ENCODE assay signal across 8 cellular contexts in the genomic region with DNA sequence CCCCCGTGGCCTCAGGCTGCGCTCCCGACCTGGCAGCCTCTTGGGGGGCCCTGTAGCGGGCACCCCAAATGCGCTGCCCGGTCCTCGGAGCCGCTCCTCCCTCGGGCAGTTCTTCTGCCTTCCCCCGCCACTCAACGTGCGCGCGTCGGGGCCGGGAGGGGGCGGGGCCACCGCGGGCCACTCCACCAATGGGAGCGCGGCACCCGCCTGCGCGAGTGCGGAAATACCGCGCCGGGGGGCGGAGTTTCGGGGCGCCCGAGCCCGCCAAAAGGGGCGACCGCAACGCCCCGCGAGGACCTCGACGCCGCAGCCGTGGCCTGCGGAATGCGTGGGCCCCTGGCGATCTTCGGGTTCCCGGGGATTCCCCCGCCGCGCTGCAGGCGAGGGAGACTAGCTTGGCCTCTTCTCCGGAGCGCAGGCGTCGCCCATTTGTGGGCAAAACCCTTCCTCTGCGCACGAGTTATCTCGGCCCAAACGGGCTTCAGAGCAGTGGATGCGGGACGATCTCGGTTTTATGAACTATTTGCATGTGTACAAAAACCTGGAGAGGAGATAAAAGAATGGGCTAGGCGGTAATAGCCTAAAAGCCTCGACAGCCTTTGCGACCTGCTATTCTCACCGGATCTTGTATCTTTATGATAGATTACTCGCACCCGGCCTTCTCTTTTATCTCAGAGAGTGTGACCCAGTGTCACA. TPM values are rescaled to one million over a fixed set of nuclear protein-coding genes. Genes with fewer than 3 reads are reported as not detected.
DNase-seq lines count a peak whose midpoint lies in the region; ATAC-seq and TF ChIP-seq lines count a peak whose summit lies in the region.

A gene with protein sequence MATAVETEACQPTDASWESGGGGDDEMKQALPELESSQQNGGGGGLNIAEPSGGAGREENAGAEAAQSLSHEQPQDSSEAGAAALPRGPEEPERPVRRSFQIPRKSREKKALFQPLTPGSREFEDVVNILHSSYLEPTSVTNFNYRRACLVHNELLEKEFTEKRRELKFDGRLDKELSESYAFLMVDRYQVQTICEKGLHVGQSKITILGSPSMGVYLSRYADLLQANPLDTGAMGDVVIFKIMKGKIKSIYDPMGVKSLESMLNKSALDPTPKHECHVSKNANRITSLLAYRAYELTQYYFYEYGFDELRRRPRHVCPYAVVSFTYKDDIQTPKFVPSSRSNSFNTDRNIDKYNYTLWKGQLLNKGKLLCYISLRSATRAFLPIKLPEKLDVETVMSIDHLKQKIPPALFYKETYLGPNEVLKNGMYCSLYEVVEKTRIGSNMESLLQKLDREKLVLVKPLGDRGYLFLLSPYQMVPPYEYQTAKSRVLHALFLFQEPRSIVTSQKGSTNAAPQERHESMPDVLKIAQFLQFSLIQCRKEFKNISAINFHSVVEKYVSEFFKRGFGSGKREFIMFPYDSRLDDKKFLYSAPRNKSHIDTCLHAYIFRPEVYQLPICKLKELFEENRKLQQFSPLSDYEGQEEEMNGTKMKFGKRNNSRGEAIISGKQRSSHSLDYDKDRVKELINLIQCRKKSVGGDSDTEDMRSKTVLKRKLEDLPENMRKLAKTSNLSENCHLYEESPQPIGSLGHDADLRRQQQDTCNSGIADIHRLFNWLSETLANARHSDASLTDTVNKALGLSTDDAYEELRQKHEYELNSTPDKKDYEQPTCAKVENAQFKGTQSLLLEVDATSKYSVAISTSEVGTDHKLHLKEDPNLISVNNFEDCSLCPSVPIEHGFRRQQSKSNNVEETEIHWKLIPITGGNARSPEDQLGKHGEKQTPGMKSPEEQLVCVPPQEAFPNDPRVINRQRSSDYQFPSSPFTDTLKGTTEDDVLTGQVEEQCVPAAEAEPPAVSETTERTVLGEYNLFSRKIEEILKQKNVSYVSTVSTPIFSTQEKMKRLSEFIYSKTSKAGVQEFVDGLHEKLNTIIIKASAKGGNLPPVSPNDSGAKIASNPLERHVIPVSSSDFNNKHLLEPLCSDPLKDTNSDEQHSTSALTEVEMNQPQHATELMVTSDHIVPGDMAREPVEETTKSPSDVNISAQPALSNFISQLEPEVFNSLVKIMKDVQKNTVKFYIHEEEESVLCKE (N-terminal part only) (minus strand): TSS at position 144 of the 696 bp plus-strand sequence. CDS start 259 bp downstream, outside the sequence.

- H3K9me3 ChIP-seq in ectodermal cell (ENCODE audit: control insufficient read depth, low read length) = peaks cover 3% of the 10 kb centered on the region
- H3K9me3 ChIP-seq in lung (ENCODE audit: control insufficient read depth in 2 of 2, insufficient read depth in 1 of 2, low read length in 1 of 2) = peaks cover 0 to 2% of the 10 kb centered on the region in 2 donors

- DNase-seq in AG20443 (ENCODE audit: low spot score) (peak; percentile 98), NCI-H774 (lab: John Stamatoyannopoulos, UW) (peak; percentile 58), lung (ENCODE audit: low spot score) (peak; percentile 83)
- peak; percentile 63 to 79 for DNase-seq in activated CD8-positive, alpha-beta memory T cell treated with anti-CD3 and anti-CD28 coated beads for 1 hour (ENCODE audit: extremely low read depth in 1 of 2, low read depth in 1 of 2)
- peak; percentile 74 to 86 (median 75) for DNase-seq in stimulated activated CD4-positive, alpha-beta T cell treated with anti-CD3 and anti-CD28 coated beads, TNF-alpha, amount 100 ng/mL, for 24 hours (ENCODE audit: low read depth in 3 of 3)

- no peaks in the 10 kb centered on the region for H3K36me3 ChIP-seq in ectodermal cell (ENCODE audit: control insufficient read depth, insufficient read depth, low read length)
- no peaks in the 10 kb centered on the region for H3K36me3 ChIP-seq in lung (ENCODE audit: control insufficient read depth in 2 of 2, insufficient read depth in 2 of 2, low read length in 2 of 2)

- ATAC-seq in GM18870 (IDR thresholded peaks at IDR 0.05; ENCODE audit: unreplicated experiment) (peak; percentile 46), HG03135 (IDR thresholded peaks at IDR 0.05; ENCODE audit: unreplicated experiment) (peak; percentile 81), lung (ENCODE audit: insufficient read depth, low FRiP score) (peak; percentile 95)

- WGBS in ectodermal cell, 2 experiments = 31% methylated on average over 68 of the region's 68 CpGs
- 16% methylated on average over 64 to 68 of the region's 68 CpGs for WGBS in lung, 2 donors

- H3K4me3 ChIP-seq in ectodermal cell (ENCODE audit: insufficient read depth, low read depth, low read length) (peak within 1 kb of the TSS; percentile 85), lung (peak within 1 kb of the TSS; percentile 73)

- H3K27me3 ChIP-seq in ectodermal cell (ENCODE audit: control insufficient read depth, insufficient read depth, low read length, poor library complexity, severe bottlenecking) = peaks cover 9% of the 10 kb centered on the region
- no peaks in the 10 kb centered on the region for H3K27me3 ChIP-seq in lung (ENCODE audit: control insufficient read depth, insufficient read depth)

- peaks cover 7% of the 10 kb centered on the region for H3K4me1 ChIP-seq in ectodermal cell (ENCODE audit: control insufficient read depth, insufficient read depth, low read length)
- H3K4me1 ChIP-seq in lung (ENCODE audit: control insufficient read depth in 2 of 2, insufficient read depth in 2 of 2, low read length in 2 of 2) = peaks cover 0 to 8% of the 10 kb centered on the region in 2 donors

- TF ChIP-seq CTCF in lung (IDR thresholded peaks at IDR 0.05; ENCODE audit: control extremely low read depth, extremely low read depth) = no peak

- H3K27ac ChIP-seq in ectodermal cell (ENCODE audit: insufficient read depth, low read depth, low read length, poor library complexity, severe bottlenecking) (peak within 1 kb of the TSS; percentile 95), lung (ENCODE audit: low read depth in 1 of 2, low read length in 1 of 2) (peak within 1 kb of the TSS; percentile 99)

RNA-seq across cellular contexts. Expression of the gene that starts here (rescaled TPM):
- polyA plus RNA-seq in ectodermal cell (2013, experiment 1 of 4) = 68.5 TPM
- 60.8 TPM for polyA plus RNA-seq in ectodermal cell (2013, experiment 2 of 4)
- 52.5 TPM for polyA plus RNA-seq in ectodermal cell (2013, experiment 3 of 4)
- polyA plus RNA-seq in ectodermal cell (2013, experiment 4 of 4) = 63.4 TPM
- total RNA-seq in lung = 100 to 1,000 TPM in 1 of 2 donors, 10 to 100 TPM in 1; 44.4 to 124 TPM
- polyA plus RNA-seq in lung = 10 to 100 TPM; 20.1 to 23.8 TPM

Comparison
In these comparisons a context has a peak if more than half of its experiments do, and no peak if none do; other contexts are left out.
1. Peak in every context shown above with its lines: DNase-seq, ATAC-seq, H3K4me3 ChIP-seq and H3K27ac ChIP-seq.